Comparison of ENCODE assay signal across 1 cellular context in genomic region chr13:85853901-85854663, GRCh38.
TF ChIP-seq lines count a peak whose summit lies in the region.

No MANE protein-coding gene starts in this region.

TF ChIP-seq in IMR-90, 13 proteins besides CTCF, POLR2A, EP300 and RAD21 (continued from another document):
- TF ChIP-seq ELK1 (IDR thresholded peaks at IDR 0.05; ENCODE audit: borderline replicate concordance, low read depth, low read length), result no peak
- TF ChIP-seq NFE2L2 (IDR thresholded peaks at IDR 0.05; ENCODE audit: low read depth, low read length), result no peak
- TF ChIP-seq CEBPB (IDR thresholded peaks at IDR 0.05; ENCODE audit: low read depth, low read length), result no peak
TF ChIP-seq in IMR-90: peak in this region for 0.
